27 cellular contexts compared by ENCODE assay signal in the genomic region with DNA sequence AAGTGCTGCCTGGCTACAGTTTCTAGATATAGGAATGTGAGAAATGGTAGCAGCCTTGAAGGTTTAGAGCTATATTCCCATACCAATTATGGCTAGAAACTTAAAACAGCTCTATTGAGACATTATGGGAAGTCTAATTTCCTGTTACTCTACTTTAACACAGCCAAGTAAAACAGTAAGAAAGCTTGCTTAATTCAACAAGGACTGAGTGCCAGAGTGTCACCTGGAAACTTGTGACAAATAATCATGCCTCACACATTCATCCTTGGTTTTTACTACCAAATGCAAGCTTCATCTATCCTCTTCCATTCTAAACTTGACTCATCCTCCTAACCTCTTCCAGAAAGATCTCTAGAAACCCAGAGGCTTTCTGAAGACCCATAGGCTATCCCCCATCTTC.
DNase-seq lines count a peak whose midpoint lies in the region; ATAC-seq, FAIRE-seq and TF ChIP-seq lines count a peak whose summit lies in the region.
"Had no signal": no experiment of that assay in that cellular context is flagged by ENCODE, and none has a peak within 500 bp of the region (broad histone marks: within the 10 kb centered on the region; RNA-seq: fewer than 3 reads in every experiment).

No MANE protein-coding gene starts in this region.

- H3K4me3 Mint-ChIP-seq in stimulated activated naive CD8-positive, alpha-beta T cell treated with anti-CD3 and anti-CD28 coated beads, Interleukin-15, Interleukin-2, amounts not matched to agents 100 ng/mL and 50 ng/mL, for 24 hours: no peak overlapping the region
- H3K4me3 Mint-ChIP-seq: naive thymus-derived CD4-positive, alpha-beta T cell had no signal

- no peak overlapping the region for H3K4me3 ChIP-seq in cardiac fibroblast (replicated peaks in 1 of 2; ENCODE audit: low read depth in 2 of 2, low read length in 2 of 2)
- H3K4me3 ChIP-seq: BLaER1, gastroesophageal sphincter, testis, vagina had no signal

- FAIRE-seq in islet of Langerhans (lab: Jason Lieb, UNC): peak; percentile 43
- FAIRE-seq: H54 had no signal

- peaks cover 39% of the 10 kb centered on the region for H3K4me1 Mint-ChIP-seq in stimulated activated naive CD8-positive, alpha-beta T cell treated with anti-CD3 and anti-CD28 coated beads, Interleukin-15, Interleukin-2, amounts not matched to agents 100 ng/mL and 50 ng/mL, for 24 hours (ENCODE audit: low read depth)

- no peaks in the 10 kb centered on the region for H3K27me3 Mint-ChIP-seq in stimulated activated naive CD8-positive, alpha-beta T cell treated with anti-CD3 and anti-CD28 coated beads, Interleukin-15, Interleukin-2, amounts not matched to agents 100 ng/mL and 50 ng/mL, for 24 hours
- H3K27me3 Mint-ChIP-seq: naive thymus-derived CD4-positive, alpha-beta T cell had no signal

- H3K36me3 Mint-ChIP-seq in stimulated activated naive CD8-positive, alpha-beta T cell treated with anti-CD3 and anti-CD28 coated beads, Interleukin-15, Interleukin-2, amounts not matched to agents 100 ng/mL and 50 ng/mL, for 24 hours (ENCODE audit: low read depth): peaks cover 76% of the 10 kb centered on the region

- no peak for DNase-seq in stimulated activated naive CD8-positive, alpha-beta T cell treated with anti-CD3 and anti-CD28 coated beads, Interleukin-15, Interleukin-2, amounts not matched to agents 100 U/mL and 50 U/mL, for 24 hours
- DNase-seq in cardiac fibroblast (ENCODE audit: low read depth in 2 of 2) (peak; percentile 25 to 59), stromal cell of bone marrow (ENCODE audit: low read depth) (peak; percentile 9), DMS53 treated with DMSO at 0.1 percent for 48 hours (lab: John Stamatoyannopoulos, UW; ENCODE audit: unreplicated experiment) (no peak)
- no peak for DNase-seq in stimulated activated CD4-positive, alpha-beta T cell treated with anti-CD3 and anti-CD28 coated beads, Interleukin-4, amount 100 ng/mL, for 24 hours
- DNase-seq: ACHN; activated CD4-positive, alpha-beta T cell treated with anti-CD3 and anti-CD28 coated beads, Interleukin-2, amount 50 U/mL, for 48 hours; activated naive CD4-positive, alpha-beta T cell treated with Interleukin-2 at 50 U/mL for 16 hours; activated T-cell treated with anti-CD3 and anti-CD28 coated beads for 4 hours; amniotic stem cell; Calu3; caudate nucleus; erythroblast; IMR-90; kidney glomerular epithelial cell; MM.1S; naive thymus-derived CD4-positive, alpha-beta T cell; NCI-H526 treated with DMSO at 0.1 percent for 48 hours; testis; WERI-Rb-1 had no signal

- ATAC-seq in stimulated activated naive CD8-positive, alpha-beta T cell treated with anti-CD3 and anti-CD28 coated beads, Interleukin-15, Interleukin-2, amounts not matched to agents 100 U/mL and 50 U/mL, for 24 hours: no peak
- ATAC-seq in GM18511 (IDR thresholded peaks at IDR 0.05; ENCODE audit: unreplicated experiment): no peak
- ATAC-seq: gastroesophageal sphincter; naive thymus-derived CD4-positive, alpha-beta T cell had no signal

- no peak for TF ChIP-seq CTCF in cardiac fibroblast (IDR thresholded peaks at IDR 0.05; ENCODE audit: low read depth, low read length)

- peak overlapping the region; percentile 64 for H3K27ac Mint-ChIP-seq in stimulated activated naive CD8-positive, alpha-beta T cell treated with anti-CD3 and anti-CD28 coated beads, Interleukin-15, Interleukin-2, amounts not matched to agents 100 ng/mL and 50 ng/mL, for 24 hours

- peaks cover 10% of the 10 kb centered on the region for H3K9me3 Mint-ChIP-seq in stimulated activated naive CD8-positive, alpha-beta T cell treated with anti-CD3 and anti-CD28 coated beads, Interleukin-15, Interleukin-2, amounts not matched to agents 100 ng/mL and 50 ng/mL, for 24 hours

Comparison
In these comparisons a context has a peak if more than half of its experiments do, and no peak if none do; other contexts are left out.
1. DNase-seq: peak in cardiac fibroblast (2 of 2) and stromal cell of bone marrow (single experiment); none in stimulated activated naive CD8-positive, alpha-beta T cell treated with anti-CD3 and anti-CD28 coated beads, Interleukin-15, Interleukin-2, amounts not matched to agents 100 U/mL and 50 U/mL, for 24 hours (single experiment), stimulated activated CD4-positive, alpha-beta T cell treated with anti-CD3 and anti-CD28 coated beads, Interleukin-4, amount 100 ng/mL, for 24 hours (single experiment) and DMS53 treated with DMSO at 0.1 percent for 48 hours (single experiment).